1 cellular context compared by ENCODE assay signal in the genomic region with DNA sequence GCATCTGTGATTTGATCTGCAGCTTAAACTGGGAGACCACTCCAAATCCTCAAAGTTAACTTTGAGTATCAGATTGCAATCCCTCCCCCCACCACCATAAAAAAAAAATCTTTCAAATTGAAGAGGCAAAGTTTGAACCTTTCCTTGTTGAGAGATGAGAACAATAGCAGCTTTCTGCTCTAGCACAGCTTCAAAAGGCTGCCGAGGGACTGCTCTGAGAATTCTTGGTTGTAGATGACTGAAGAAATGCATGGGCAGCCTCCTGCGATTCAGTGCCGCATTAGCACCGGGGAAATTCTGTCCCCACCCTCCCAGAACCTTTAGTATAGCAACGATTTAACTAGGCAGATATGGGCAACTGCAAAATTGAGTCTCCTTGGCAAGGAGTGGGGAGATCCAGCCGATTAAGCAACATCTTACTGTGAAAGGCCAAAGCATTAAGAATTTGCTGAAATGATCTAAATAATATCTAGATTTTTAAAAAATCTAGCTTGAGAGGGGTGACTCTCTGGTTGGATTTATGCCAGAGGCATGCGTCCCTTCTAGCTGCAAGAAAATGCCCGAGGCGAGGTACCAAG.
A peak's percentile ranks its signal among the peaks of the same experiment; 100 is the strongest.
TF ChIP-seq lines count a peak whose summit lies in the region.

No MANE protein-coding gene starts in this region.

TF ChIP-seq in HepG2, 621 proteins besides CTCF, POLR2A, EP300 and RAD21 (continued from another document and continues in another):
- TF ChIP-seq, protein P1, sequence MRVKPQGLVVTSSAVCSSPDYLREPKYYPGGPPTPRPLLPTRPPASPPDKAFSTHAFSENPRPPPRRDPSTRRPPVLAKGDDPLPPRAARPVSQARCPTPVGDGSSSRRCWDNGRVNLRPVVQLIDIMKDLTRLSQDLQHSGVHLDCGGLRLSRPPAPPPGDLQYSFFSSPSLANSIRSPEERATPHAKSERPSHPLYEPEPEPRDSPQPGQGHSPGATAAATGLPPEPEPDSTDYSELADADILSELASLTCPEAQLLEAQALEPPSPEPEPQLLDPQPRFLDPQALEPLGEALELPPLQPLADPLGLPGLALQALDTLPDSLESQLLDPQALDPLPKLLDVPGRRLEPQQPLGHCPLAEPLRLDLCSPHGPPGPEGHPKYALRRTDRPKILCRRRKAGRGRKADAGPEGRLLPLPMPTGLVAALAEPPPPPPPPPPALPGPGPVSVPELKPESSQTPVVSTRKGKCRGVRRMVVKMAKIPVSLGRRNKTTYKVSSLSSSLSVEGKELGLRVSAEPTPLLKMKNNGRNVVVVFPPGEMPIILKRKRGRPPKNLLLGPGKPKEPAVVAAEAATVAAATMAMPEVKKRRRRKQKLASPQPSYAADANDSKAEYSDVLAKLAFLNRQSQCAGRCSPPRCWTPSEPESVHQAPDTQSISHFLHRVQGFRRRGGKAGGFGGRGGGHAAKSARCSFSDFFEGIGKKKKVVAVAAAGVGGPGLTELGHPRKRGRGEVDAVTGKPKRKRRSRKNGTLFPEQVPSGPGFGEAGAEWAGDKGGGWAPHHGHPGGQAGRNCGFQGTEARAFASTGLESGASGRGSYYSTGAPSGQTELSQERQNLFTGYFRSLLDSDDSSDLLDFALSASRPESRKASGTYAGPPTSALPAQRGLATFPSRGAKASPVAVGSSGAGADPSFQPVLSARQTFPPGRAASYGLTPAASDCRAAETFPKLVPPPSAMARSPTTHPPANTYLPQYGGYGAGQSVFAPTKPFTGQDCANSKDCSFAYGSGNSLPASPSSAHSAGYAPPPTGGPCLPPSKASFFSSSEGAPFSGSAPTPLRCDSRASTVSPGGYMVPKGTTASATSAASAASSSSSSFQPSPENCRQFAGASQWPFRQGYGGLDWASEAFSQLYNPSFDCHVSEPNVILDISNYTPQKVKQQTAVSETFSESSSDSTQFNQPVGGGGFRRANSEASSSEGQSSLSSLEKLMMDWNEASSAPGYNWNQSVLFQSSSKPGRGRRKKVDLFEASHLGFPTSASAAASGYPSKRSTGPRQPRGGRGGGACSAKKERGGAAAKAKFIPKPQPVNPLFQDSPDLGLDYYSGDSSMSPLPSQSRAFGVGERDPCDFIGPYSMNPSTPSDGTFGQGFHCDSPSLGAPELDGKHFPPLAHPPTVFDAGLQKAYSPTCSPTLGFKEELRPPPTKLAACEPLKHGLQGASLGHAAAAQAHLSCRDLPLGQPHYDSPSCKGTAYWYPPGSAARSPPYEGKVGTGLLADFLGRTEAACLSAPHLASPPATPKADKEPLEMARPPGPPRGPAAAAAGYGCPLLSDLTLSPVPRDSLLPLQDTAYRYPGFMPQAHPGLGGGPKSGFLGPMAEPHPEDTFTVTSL (CRISPR knock-in tag; IDR thresholded peaks at IDR 0.05; ENCODE audit: borderline replicate concordance) = no peak
- TF ChIP-seq, protein P2, sequence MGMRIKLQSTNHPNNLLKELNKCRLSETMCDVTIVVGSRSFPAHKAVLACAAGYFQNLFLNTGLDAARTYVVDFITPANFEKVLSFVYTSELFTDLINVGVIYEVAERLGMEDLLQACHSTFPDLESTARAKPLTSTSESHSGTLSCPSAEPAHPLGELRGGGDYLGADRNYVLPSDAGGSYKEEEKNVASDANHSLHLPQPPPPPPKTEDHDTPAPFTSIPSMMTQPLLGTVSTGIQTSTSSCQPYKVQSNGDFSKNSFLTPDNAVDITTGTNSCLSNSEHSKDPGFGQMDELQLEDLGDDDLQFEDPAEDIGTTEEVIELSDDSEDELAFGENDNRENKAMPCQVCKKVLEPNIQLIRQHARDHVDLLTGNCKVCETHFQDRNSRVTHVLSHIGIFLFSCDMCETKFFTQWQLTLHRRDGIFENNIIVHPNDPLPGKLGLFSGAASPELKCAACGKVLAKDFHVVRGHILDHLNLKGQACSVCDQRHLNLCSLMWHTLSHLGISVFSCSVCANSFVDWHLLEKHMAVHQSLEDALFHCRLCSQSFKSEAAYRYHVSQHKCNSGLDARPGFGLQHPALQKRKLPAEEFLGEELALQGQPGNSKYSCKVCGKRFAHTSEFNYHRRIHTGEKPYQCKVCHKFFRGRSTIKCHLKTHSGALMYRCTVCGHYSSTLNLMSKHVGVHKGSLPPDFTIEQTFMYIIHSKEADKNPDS (CRISPR knock-in tag; IDR thresholded peaks at IDR 0.05) = no peak
- TF ChIP-seq MAF1 (CRISPR knock-in tag; IDR thresholded peaks at IDR 0.05; ENCODE audit: borderline replicate concordance) (no peak), CBX5 (CRISPR knock-in tag; IDR thresholded peaks at IDR 0.05; ENCODE audit: borderline replicate concordance) (no peak), KAT2B (IDR thresholded peaks at IDR 0.05; ENCODE audit: borderline replicate concordance, low read depth, low read length) (no peak), ZNF879 (CRISPR knock-in tag; IDR thresholded peaks at IDR 0.05) (no peak), ZNF143 (CRISPR knock-in tag; IDR thresholded peaks at IDR 0.05) (no peak), HOXA5 (CRISPR knock-in tag; IDR thresholded peaks at IDR 0.05) (no peak), MYC (CRISPR knock-in tag; IDR thresholded peaks at IDR 0.05; ENCODE audit: borderline replicate concordance) (no peak), ZNF577 (CRISPR knock-in tag; IDR thresholded peaks at IDR 0.05; ENCODE audit: borderline replicate concordance, low read depth) (no peak), MBD4 (IDR thresholded peaks at IDR 0.05; ENCODE audit: borderline replicate concordance, low read length) (0 out of 2 replicates have a peak, but pooled peaks have one; percentile 69), SMC3 (IDR thresholded peaks at IDR 0.05; ENCODE audit: low read length) (no peak; the same call in 1 of the 2 replicates), SP4 (CRISPR knock-in tag; IDR thresholded peaks at IDR 0.05) (no peak; the same call in 1 of the 2 replicates), ZNF629 (CRISPR knock-in tag; conservative IDR thresholded peaks at IDR 0.05) (no peak), NFKB2 (CRISPR knock-in tag; IDR thresholded peaks at IDR 0.05; ENCODE audit: borderline replicate concordance) (no peak), NFIB (CRISPR knock-in tag; IDR thresholded peaks at IDR 0.05; ENCODE audit: borderline replicate concordance) (no peak), ADNP (CRISPR knock-in tag; IDR thresholded peaks at IDR 0.05) (no peak), U2AF2 (IDR thresholded peaks at IDR 0.05; ENCODE audit: low read depth, low read length) (no peak), ZNF253 (CRISPR knock-in tag; IDR thresholded peaks at IDR 0.05; ENCODE audit: borderline replicate concordance) (no peak), RBFOX2 (IDR thresholded peaks at IDR 0.05; ENCODE audit: low read depth, low read length) (no peak), ZNF446 (CRISPR knock-in tag; IDR thresholded peaks at IDR 0.05) (no peak), ZNF329 (CRISPR knock-in tag; IDR thresholded peaks at IDR 0.05; ENCODE audit: low read depth) (peak; percentile 18; the same call in 1 of the 2 replicates)
- TF ChIP-seq, protein P3, sequence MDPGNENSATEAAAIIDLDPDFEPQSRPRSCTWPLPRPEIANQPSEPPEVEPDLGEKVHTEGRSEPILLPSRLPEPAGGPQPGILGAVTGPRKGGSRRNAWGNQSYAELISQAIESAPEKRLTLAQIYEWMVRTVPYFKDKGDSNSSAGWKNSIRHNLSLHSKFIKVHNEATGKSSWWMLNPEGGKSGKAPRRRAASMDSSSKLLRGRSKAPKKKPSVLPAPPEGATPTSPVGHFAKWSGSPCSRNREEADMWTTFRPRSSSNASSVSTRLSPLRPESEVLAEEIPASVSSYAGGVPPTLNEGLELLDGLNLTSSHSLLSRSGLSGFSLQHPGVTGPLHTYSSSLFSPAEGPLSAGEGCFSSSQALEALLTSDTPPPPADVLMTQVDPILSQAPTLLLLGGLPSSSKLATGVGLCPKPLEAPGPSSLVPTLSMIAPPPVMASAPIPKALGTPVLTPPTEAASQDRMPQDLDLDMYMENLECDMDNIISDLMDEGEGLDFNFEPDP (CRISPR knock-in tag; conservative IDR thresholded peaks at IDR 0.05) = no peak
- TF ChIP-seq, protein P4, sequence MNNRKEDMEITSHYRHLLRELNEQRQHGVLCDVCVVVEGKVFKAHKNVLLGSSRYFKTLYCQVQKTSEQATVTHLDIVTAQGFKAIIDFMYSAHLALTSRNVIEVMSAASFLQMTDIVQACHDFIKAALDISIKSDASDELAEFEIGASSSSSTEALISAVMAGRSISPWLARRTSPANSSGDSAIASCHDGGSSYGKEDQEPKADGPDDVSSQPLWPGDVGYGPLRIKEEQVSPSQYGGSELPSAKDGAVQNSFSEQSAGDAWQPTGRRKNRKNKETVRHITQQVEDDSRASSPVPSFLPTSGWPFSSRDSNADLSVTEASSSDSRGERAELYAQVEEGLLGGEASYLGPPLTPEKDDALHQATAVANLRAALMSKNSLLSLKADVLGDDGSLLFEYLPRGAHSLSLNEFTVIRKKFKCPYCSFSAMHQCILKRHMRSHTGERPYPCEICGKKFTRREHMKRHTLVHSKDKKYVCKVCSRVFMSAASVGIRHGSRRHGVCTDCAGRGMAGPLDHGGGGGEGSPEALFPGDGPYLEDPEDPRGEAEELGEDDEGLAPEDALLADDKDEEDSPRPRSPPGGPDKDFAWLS (CRISPR knock-in tag; IDR thresholded peaks at IDR 0.05; ENCODE audit: borderline replicate concordance) = no peak
- TF ChIP-seq, protein P5, sequence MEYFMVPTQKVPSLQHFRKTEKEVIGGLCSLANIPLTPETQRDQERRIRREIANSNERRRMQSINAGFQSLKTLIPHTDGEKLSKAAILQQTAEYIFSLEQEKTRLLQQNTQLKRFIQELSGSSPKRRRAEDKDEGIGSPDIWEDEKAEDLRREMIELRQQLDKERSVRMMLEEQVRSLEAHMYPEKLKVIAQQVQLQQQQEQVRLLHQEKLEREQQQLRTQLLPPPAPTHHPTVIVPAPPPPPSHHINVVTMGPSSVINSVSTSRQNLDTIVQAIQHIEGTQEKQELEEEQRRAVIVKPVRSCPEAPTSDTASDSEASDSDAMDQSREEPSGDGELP (IDR thresholded peaks at IDR 0.05; ENCODE audit: borderline replicate concordance, low read depth) = no peak
- TF ChIP-seq, protein P6, sequence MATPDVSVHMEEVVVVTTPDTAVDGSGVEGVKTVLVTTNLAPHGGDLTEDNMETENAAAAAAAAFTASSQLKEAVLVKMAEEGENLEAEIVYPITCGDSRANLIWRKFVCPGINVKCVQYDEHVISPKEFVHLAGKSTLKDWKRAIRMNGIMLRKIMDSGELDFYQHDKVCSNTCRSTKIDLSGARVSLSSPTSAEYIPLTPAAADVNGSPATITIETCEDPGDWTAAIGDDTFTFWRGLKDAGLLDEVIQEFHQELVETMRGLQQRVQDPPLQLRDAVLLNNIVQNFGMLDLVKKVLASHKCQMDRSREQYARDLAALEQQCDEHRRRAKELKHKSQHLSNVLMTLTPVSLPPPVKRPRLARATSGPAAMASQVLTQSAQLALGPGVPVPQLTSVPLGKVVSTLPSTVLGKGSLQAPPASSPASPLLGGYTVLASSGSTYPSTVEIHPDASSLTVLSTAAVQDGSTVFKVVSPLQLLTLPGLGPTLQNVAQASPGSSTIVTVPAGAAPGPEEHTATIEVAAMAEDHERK (CRISPR knock-in tag; IDR thresholded peaks at IDR 0.05; ENCODE audit: low read depth) = no peak
- TF ChIP-seq, protein P7, sequence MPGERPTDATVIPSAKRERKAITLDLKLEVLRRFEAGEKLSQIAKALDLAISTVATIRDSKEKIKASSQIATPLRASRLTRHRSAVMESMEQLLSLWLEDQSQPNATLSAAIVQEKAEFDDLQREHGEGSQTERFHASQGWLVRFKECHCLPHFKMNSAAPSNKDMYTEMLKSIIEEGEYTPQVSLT (CRISPR knock-in tag; IDR thresholded peaks at IDR 0.05; ENCODE audit: borderline replicate concordance, low read depth) = peak; percentile 83; the same call in 1 of the 2 replicates
- TF ChIP-seq, protein P8, sequence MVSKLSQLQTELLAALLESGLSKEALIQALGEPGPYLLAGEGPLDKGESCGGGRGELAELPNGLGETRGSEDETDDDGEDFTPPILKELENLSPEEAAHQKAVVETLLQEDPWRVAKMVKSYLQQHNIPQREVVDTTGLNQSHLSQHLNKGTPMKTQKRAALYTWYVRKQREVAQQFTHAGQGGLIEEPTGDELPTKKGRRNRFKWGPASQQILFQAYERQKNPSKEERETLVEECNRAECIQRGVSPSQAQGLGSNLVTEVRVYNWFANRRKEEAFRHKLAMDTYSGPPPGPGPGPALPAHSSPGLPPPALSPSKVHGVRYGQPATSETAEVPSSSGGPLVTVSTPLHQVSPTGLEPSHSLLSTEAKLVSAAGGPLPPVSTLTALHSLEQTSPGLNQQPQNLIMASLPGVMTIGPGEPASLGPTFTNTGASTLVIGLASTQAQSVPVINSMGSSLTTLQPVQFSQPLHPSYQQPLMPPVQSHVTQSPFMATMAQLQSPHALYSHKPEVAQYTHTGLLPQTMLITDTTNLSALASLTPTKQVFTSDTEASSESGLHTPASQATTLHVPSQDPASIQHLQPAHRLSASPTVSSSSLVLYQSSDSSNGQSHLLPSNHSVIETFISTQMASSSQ (IDR thresholded peaks at IDR 0.05; ENCODE audit: low read depth) = no peak
- TF ChIP-seq, protein P8 (CRISPR knock-in tag; IDR thresholded peaks at IDR 0.05; ENCODE audit: borderline replicate concordance) = no peak
- TF ChIP-seq, protein P9, sequence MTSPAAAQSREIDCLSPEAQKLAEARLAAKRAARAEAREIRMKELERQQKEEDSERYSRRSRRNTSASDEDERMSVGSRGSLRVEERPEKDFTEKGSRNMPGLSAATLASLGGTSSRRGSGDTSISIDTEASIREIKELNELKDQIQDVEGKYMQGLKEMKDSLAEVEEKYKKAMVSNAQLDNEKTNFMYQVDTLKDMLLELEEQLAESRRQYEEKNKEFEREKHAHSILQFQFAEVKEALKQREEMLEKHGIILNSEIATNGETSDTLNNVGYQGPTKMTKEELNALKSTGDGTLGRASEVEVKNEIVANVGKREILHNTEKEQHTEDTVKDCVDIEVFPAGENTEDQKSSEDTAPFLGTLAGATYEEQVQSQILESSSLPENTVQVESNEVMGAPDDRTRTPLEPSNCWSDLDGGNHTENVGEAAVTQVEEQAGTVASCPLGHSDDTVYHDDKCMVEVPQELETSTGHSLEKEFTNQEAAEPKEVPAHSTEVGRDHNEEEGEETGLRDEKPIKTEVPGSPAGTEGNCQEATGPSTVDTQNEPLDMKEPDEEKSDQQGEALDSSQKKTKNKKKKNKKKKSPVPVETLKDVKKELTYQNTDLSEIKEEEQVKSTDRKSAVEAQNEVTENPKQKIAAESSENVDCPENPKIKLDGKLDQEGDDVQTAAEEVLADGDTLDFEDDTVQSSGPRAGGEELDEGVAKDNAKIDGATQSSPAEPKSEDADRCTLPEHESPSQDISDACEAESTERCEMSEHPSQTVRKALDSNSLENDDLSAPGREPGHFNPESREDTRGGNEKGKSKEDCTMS (CRISPR knock-in tag; conservative IDR thresholded peaks at IDR 0.05) = no peak
